ENCODE assay signal across 12 cellular contexts in the genomic region with DNA sequence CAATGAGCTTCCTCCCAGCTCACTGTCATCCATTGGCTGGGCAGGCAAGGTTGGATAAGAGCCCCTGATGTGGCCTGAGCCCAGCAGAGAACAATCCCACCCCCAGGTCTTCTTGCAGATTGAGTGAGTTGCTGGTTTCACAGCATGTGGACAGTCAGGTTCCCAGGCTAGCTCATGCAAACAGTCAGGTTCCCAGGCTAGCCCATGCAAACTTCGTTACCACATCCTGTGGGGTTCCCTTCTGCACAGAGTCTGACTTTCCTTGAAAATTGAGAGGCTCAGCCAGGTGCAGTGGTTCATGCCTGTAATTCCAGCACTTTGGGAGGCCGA.
DNase-seq lines count a peak whose midpoint lies in the region; ATAC-seq and TF ChIP-seq lines count a peak whose summit lies in the region.
"Had no signal": no experiment of that assay in that cellular context is flagged by ENCODE, and none has a peak within 500 bp of the region (broad histone marks: within the 10 kb centered on the region; RNA-seq: fewer than 3 reads in every experiment).

No MANE protein-coding gene starts in this region.

- ATAC-seq in GM19023 (IDR thresholded peaks at IDR 0.05; ENCODE audit: unreplicated experiment) (peak; percentile 39), HG03342 (IDR thresholded peaks at IDR 0.05; ENCODE audit: unreplicated experiment) (peak; percentile 22)
- ATAC-seq: PC-3 had no signal

- H3K4me1 Mint-ChIP-seq in nephron progenitor cell = peaks cover 8% of the 10 kb centered on the region
- H3K4me1 Mint-ChIP-seq: activated T-helper 17 cell treated with anti-CD3 and anti-CD28 coated beads, Interleukin-2, amount 50 U/mL, for 72 hours had no signal

- H3K27ac Mint-ChIP-seq in nephron progenitor cell = peak overlapping the region; percentile 85
- H3K27ac Mint-ChIP-seq: activated T-helper 17 cell treated with anti-CD3 and anti-CD28 coated beads, Interleukin-2, amount 50 U/mL, for 72 hours had no signal

- no peak for TF ChIP-seq CTCF in nephron progenitor cell (IDR thresholded peaks at IDR 0.05)

- no peaks in the 10 kb centered on the region for H3K36me3 Mint-ChIP-seq in nephron progenitor cell (ENCODE audit: low read depth)

- peaks cover 18% of the 10 kb centered on the region for H3K9me3 Mint-ChIP-seq in nephron progenitor cell

- peaks cover 12% of the 10 kb centered on the region for H3K27me3 Mint-ChIP-seq in nephron progenitor cell (ENCODE audit: low read depth, poor library complexity)

- peak; percentile 31 for DNase-seq in H4 (ENCODE audit: low spot score)
- no peak for DNase-seq in nephron progenitor cell
- DNase-seq in mesenteric fat pad (ENCODE audit: low spot score) = no peak
- DNase-seq in NCI-H2227 treated with DMSO at 0.1 percent for 48 hours (lab: John Stamatoyannopoulos, UW) = no peak
- no peak for DNase-seq in NCI-H774 (lab: John Stamatoyannopoulos, UW)
- DNase-seq in NCI-H2196 (lab: John Stamatoyannopoulos, UW; ENCODE audit: unreplicated experiment) = no peak
- DNase-seq: HCEC 1CT, hippocampal formation, PC-3 had no signal

- H3K4me3 Mint-ChIP-seq in nephron progenitor cell = no peak overlapping the region
- H3K4me3 Mint-ChIP-seq: activated T-helper 17 cell treated with anti-CD3 and anti-CD28 coated beads, Interleukin-2, amount 50 U/mL, for 72 hours had no signal
